ENCODE assay signal across 1 cellular context in genomic region chr10:62109532-62110293, GRCh38.
TF ChIP-seq lines count a peak whose summit lies in the region.

No MANE protein-coding gene starts in this region.

TF ChIP-seq in GM12878, 131 proteins besides CTCF, POLR2A, EP300 and RAD21 (continued from another document):
- no peak for TF ChIP-seq PRDM15 (CRISPR knock-in tag; IDR thresholded peaks at IDR 0.05)
- no peak for TF ChIP-seq SMARCA5 (IDR thresholded peaks at IDR 0.05)
- TF ChIP-seq SPI1 (IDR thresholded peaks at IDR 0.05; ENCODE audit: borderline replicate concordance, insufficient read depth, low read depth, low read length): peak; percentile 98
- no peak for TF ChIP-seq ZBED1 (IDR thresholded peaks at IDR 0.05; ENCODE audit: borderline replicate concordance)
- TF ChIP-seq IKZF2 (IDR thresholded peaks at IDR 0.05): peak; percentile 92 to 94
- TF ChIP-seq HDAC2 (IDR thresholded peaks at IDR 0.05): no peak
- no peak for TF ChIP-seq IRF3 (IDR thresholded peaks at IDR 0.05)
- no peak for TF ChIP-seq NR2C2 (IDR thresholded peaks at IDR 0.05; ENCODE audit: borderline replicate concordance, control insufficient read depth, insufficient read length, low read depth)
- no peak for TF ChIP-seq SMAD5 (IDR thresholded peaks at IDR 0.05; ENCODE audit: low read depth)
- no peak for TF ChIP-seq PAX8 (IDR thresholded peaks at IDR 0.05)
- no peak for TF ChIP-seq EED (IDR thresholded peaks at IDR 0.05; ENCODE audit: low read depth)
- no peak for TF ChIP-seq TBL1XR1 (IDR thresholded peaks at IDR 0.05; ENCODE audit: low read depth, low read length)
- TF ChIP-seq FOS (IDR thresholded peaks at IDR 0.05; ENCODE audit: borderline replicate concordance, extremely low read depth, insufficient read length): no peak
- TF ChIP-seq HCFC1 (IDR thresholded peaks at IDR 0.05; ENCODE audit: low read length): no peak
- TF ChIP-seq USF1 (IDR thresholded peaks at IDR 0.05; ENCODE audit: borderline replicate concordance, extremely low read length, insufficient read depth, low read depth, low read length): no peak
- TF ChIP-seq RCOR1 (conservative IDR thresholded peaks at IDR 0.05; ENCODE audit: low read depth, low read length): peak; percentile 55; the same call in 1 of the 2 replicates
- no peak for TF ChIP-seq MAX (IDR thresholded peaks at IDR 0.05; ENCODE audit: low read depth, low read length)
- no peak for TF ChIP-seq CBX5 (IDR thresholded peaks at IDR 0.05; ENCODE audit: low read depth)
- TF ChIP-seq JUND (IDR thresholded peaks at IDR 0.05; ENCODE audit: low read depth, low read length): no peak
- TF ChIP-seq POLR2AphosphoS5 (IDR thresholded peaks at IDR 0.05; ENCODE audit: low read length): no peak
- TF ChIP-seq ZNF592 (IDR thresholded peaks at IDR 0.05): no peak
- TF ChIP-seq NFXL1 (IDR thresholded peaks at IDR 0.05; ENCODE audit: borderline replicate concordance): no peak
- no peak for TF ChIP-seq JUNB (IDR thresholded peaks at IDR 0.05)
- no peak for TF ChIP-seq ZNF207 (IDR thresholded peaks at IDR 0.05; ENCODE audit: borderline replicate concordance)
- no peak for TF ChIP-seq ZNF622 (IDR thresholded peaks at IDR 0.05)
- no peak for TF ChIP-seq YY1 (IDR thresholded peaks at IDR 0.05; ENCODE audit: low read depth, low read length)
- TF ChIP-seq SREBF2 (IDR thresholded peaks at IDR 0.05; ENCODE audit: low read length): no peak
- no peak for TF ChIP-seq SUPT20H (IDR thresholded peaks at IDR 0.05; ENCODE audit: borderline replicate concordance, control insufficient read depth, low read depth, low read length)
- no peak for TF ChIP-seq SIX5 (IDR thresholded peaks at IDR 0.05; ENCODE audit: low read depth, low read length, severe bottlenecking)
- no peak for TF ChIP-seq WRNIP1 (IDR thresholded peaks at IDR 0.05; ENCODE audit: borderline replicate concordance, low read depth, low read length)
- no peak for TF ChIP-seq RAD51 (IDR thresholded peaks at IDR 0.05)
- TF ChIP-seq FOXM1 (IDR thresholded peaks at IDR 0.05; ENCODE audit: low read depth, low read length): no peak
- peak; percentile 48; the same call in 1 of the 2 replicates for TF ChIP-seq ZNF384 (IDR thresholded peaks at IDR 0.05; ENCODE audit: borderline replicate concordance, low read depth, low read length)
- 0 out of 2 replicates have a peak, but pooled peaks have one; percentile 47 for TF ChIP-seq ATF7 (IDR thresholded peaks at IDR 0.05; ENCODE audit: low read depth)
- no peak for TF ChIP-seq MYC (IDR thresholded peaks at IDR 0.05; ENCODE audit: insufficient read depth, insufficient read length, insufficient replicate concordance, low read length, severe bottlenecking)
- TF ChIP-seq MLLT1 (IDR thresholded peaks at IDR 0.05): no peak
- no peak for TF ChIP-seq ELK1 (IDR thresholded peaks at IDR 0.05; ENCODE audit: low read depth, low read length)
- TF ChIP-seq GABPA (IDR thresholded peaks at IDR 0.05; ENCODE audit: low read depth): no peak
- no peak for TF ChIP-seq NR2C1 (IDR thresholded peaks at IDR 0.05)
- TF ChIP-seq ATF2 (IDR thresholded peaks at IDR 0.05; ENCODE audit: low read length): no peak; the same call in 1 of the 2 replicates
- TF ChIP-seq IRF5 (IDR thresholded peaks at IDR 0.05; ENCODE audit: borderline replicate concordance): no peak
- TF ChIP-seq EGR1 (IDR thresholded peaks at IDR 0.05; ENCODE audit: borderline replicate concordance in 1 of 2, low read depth in 2 of 2, low read length in 2 of 2): no peak
- TF ChIP-seq ZBTB11 (CRISPR knock-in tag; IDR thresholded peaks at IDR 0.05): no peak
- TF ChIP-seq SMAD1 (IDR thresholded peaks at IDR 0.05; ENCODE audit: low read depth, partially characterized antibody): no peak
- TF ChIP-seq POU2F2 (IDR thresholded peaks at IDR 0.05; ENCODE audit: borderline replicate concordance, low read depth, low read length): no peak
- TF ChIP-seq NBN (IDR thresholded peaks at IDR 0.05): no peak
- peak; percentile 65 for TF ChIP-seq BACH1 (IDR thresholded peaks at IDR 0.05; ENCODE audit: borderline replicate concordance)
- no peak for TF ChIP-seq CBFB (IDR thresholded peaks at IDR 0.05; ENCODE audit: low read depth)
